In the genomic region with DNA sequence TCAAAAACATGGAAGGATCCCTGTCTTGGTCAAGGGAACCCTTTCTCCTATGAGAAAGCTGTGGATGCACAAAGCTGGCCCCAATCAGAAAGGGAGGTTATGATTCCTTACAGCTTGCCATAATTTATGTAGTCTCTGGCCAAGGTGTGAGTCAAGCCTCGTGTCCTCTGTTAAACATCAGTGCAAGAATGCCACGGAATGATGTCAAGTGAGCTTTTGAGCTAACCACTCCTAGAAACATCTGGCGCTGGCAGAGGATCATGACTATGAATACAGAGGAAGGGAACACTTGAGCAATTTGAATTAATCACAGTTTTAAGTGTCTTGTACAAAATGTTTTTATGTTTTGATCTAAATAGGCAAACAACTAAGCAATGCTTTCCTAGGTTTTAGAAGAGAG, we compare ENCODE assay signal across 10 cellular contexts. TPM values are rescaled to one million over a fixed set of nuclear protein-coding genes. Genes with fewer than 3 reads are reported as not detected.
DNase-seq lines count a peak whose midpoint lies in the region; ATAC-seq, FAIRE-seq and TF ChIP-seq lines count a peak whose summit lies in the region.
"Had no signal": no experiment of that assay in that cellular context is flagged by ENCODE, and none has a peak within 500 bp of the region (broad histone marks: within the 10 kb centered on the region; RNA-seq: fewer than 3 reads in every experiment).

No MANE protein-coding gene starts in this region.

- WGBS in esophagus squamous epithelium, 2 donors, result 17 to 30% methylated on average over 2 to 3 of the region's 3 CpGs

- H3K27me3 ChIP-seq in esophagus squamous epithelium, result no peaks in the 10 kb centered on the region

- peak overlapping the region; percentile 64 to 88 (median 82) for H3K27ac ChIP-seq in esophagus squamous epithelium
- H3K27ac ChIP-seq: BLaER1 had no signal

- H3K4me3 ChIP-seq in esophagus squamous epithelium, result peak overlapping the region in 3 of 4 donors; percentile 21 to 26 (median 22)
- H3K4me3 ChIP-seq: BLaER1 had no signal

- FAIRE-seq in GM19239 (lab: Jason Lieb, UNC), result no peak

- ATAC-seq in Right ventricle myocardium inferior (peak; percentile 92), GM18867 (IDR thresholded peaks at IDR 0.05; ENCODE audit: unreplicated experiment) (no peak), HG02623 (IDR thresholded peaks at IDR 0.05; ENCODE audit: unreplicated experiment) (no peak)

- peak; percentile 51 for DNase-seq in Right ventricle myocardium inferior (ENCODE audit: missing footprints)
- no peak for DNase-seq in cardiac septum (ENCODE audit: low spot score)
- DNase-seq in esophagus squamous epithelium (lab: John Stamatoyannopoulos, UW), result peak; percentile 0
- peak; percentile 25 for DNase-seq in mucosa of gallbladder (ENCODE audit: low spot score)
- DNase-seq in COLO829 (ENCODE audit: low spot score), result no peak
- DNase-seq in GM19239 (ENCODE audit: insufficient read length, low spot score), result no peak
- DNase-seq: caudate nucleus had no signal

- TF ChIP-seq CTCF in esophagus squamous epithelium (IDR thresholded peaks at IDR 0.05), result no peak

- intact Hi-C loops in Right ventricle myocardium inferior (cut with DNase I), result no loop called here
- intact Hi-C loops in cardiac septum (cut with DNase I), result no loop called here
- intact Hi-C loops in esophagus squamous epithelium (cut with DNase I), result no loop called here

- no peak for TF ChIP-seq POLR2A in esophagus squamous epithelium (IDR thresholded peaks at IDR 0.05)

- H3K9me3 ChIP-seq in esophagus squamous epithelium, result no peaks in the 10 kb centered on the region
- H3K9me3 ChIP-seq: BLaER1 had no signal

- peaks cover 0 to 41% (median 7%) of the 10 kb centered on the region in 3 donors for H3K4me1 ChIP-seq in esophagus squamous epithelium
- H3K4me1 ChIP-seq: BLaER1 had no signal

- no peaks in the 10 kb centered on the region for H3K36me3 ChIP-seq in esophagus squamous epithelium
- H3K36me3 ChIP-seq: BLaER1 had no signal

RNA-seq across cellular contexts. Expression of a gene that starts 51.5 kb away (rescaled TPM):
- total RNA-seq in Right ventricle myocardium inferior (17.3 TPM), cardiac septum (19.1 TPM), esophagus squamous epithelium (10 to 100 TPM; 13.8 to 25.0 (median 19.9) TPM), mucosa of gallbladder (26.6 TPM)

Comparison
In these comparisons a context has a peak if more than half of its experiments do, and no peak if none do; other contexts are left out.
1. DNase-seq: peak in Right ventricle myocardium inferior (single experiment), esophagus squamous epithelium (single experiment) and mucosa of gallbladder (single experiment); none in cardiac septum (single experiment), COLO829 (single experiment) and GM19239 (single experiment).